In genomic region chr2:120210234-120210781, GRCh38 we compare ENCODE assay signal across 1 cellular context.
TF ChIP-seq lines count a peak whose summit lies in the region.

No MANE protein-coding gene starts in this region.

TF ChIP-seq in GM12891, 5 proteins besides CTCF, POLR2A, EP300 and RAD21 (continued from another document):
- 0 out of 2 replicates have a peak, but pooled peaks have one; percentile 3 for TF ChIP-seq SPI1 (IDR thresholded peaks at IDR 0.05; ENCODE audit: low read depth, low read length)
